1 cellular context compared by ENCODE assay signal in genomic region chr6:109484161-109484560, GRCh38.
TF ChIP-seq lines count a peak whose summit lies in the region.

No MANE protein-coding gene starts in this region.

TF ChIP-seq in SK-N-SH treated with all-trans-retinoic acid at 6 μM for 48 hours, 23 proteins besides CTCF, POLR2A, EP300 and RAD21 (continued from another document):
- TF ChIP-seq, protein P1, sequence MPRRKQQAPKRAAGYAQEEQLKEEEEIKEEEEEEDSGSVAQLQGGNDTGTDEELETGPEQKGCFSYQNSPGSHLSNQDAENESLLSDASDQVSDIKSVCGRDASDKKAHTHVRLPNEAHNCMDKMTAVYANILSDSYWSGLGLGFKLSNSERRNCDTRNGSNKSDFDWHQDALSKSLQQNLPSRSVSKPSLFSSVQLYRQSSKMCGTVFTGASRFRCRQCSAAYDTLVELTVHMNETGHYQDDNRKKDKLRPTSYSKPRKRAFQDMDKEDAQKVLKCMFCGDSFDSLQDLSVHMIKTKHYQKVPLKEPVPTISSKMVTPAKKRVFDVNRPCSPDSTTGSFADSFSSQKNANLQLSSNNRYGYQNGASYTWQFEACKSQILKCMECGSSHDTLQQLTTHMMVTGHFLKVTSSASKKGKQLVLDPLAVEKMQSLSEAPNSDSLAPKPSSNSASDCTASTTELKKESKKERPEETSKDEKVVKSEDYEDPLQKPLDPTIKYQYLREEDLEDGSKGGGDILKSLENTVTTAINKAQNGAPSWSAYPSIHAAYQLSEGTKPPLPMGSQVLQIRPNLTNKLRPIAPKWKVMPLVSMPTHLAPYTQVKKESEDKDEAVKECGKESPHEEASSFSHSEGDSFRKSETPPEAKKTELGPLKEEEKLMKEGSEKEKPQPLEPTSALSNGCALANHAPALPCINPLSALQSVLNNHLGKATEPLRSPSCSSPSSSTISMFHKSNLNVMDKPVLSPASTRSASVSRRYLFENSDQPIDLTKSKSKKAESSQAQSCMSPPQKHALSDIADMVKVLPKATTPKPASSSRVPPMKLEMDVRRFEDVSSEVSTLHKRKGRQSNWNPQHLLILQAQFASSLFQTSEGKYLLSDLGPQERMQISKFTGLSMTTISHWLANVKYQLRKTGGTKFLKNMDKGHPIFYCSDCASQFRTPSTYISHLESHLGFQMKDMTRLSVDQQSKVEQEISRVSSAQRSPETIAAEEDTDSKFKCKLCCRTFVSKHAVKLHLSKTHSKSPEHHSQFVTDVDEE (CRISPR knock-in tag; IDR thresholded peaks at IDR 0.05), result no peak
- TF ChIP-seq ZNF565 (CRISPR knock-in tag; conservative IDR thresholded peaks at IDR 0.05; ENCODE audit: low read depth), result no peak
